In the genomic region with DNA sequence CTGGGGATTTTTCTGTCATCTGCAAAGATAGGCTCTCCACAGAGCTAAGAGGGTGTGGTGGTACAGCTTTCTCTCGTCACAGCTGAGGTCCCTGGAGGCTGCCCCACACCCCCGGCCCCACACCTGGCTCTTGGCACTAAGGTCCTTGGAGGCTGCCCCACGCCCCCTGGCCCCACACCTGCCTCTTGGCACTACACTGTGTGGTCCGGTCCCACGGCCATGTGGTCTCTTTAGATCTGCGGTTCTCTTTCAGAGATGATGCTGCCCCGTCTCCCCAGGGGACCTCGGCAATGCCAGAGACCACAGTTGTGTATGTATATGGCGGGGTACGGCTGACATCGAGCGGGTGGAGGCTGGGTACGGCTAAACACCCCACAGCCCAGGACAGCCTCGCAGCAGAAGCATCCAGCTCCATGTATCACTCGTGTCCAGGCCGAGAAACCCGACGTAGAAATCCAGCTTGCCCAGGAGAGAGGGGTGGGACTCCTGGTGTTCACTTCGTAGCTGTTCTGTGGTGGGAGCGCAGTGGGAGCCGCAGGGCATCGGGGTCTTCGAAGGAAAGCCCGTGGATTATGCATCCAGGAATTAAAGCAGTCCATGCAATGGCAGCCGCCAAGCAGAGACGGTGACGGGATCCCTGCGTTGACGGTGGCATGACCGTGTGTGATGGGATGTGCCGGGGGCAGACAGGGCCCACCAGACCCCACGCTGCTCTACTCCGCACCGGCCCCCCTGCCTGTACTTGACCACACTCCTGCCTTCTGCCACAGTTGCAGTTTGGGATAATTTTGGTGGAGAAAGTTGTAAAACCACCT, we compare ENCODE assay signal across 22 cellular contexts.
DNase-seq lines count a peak whose midpoint lies in the region; ATAC-seq, FAIRE-seq and TF ChIP-seq lines count a peak whose summit lies in the region.
"Had no signal": no experiment of that assay in that cellular context is flagged by ENCODE, and none has a peak within 500 bp of the region (broad histone marks: within the 10 kb centered on the region; RNA-seq: fewer than 3 reads in every experiment).

No MANE protein-coding gene starts in this region.

- no peak for TF ChIP-seq CTCF in kidney (IDR thresholded peaks at IDR 0.05; ENCODE audit: borderline replicate concordance, extremely low read depth, insufficient read depth)
- no peak for TF ChIP-seq CTCF in osteoblast (IDR thresholded peaks at IDR 0.05; ENCODE audit: extremely low read depth, low read depth, low read length)
- TF ChIP-seq CTCF in ovary (IDR thresholded peaks at IDR 0.05): no peak

- no peak for TF ChIP-seq POLR2A in ovary (IDR thresholded peaks at IDR 0.05)

- no peak overlapping the region for H3K27ac Mint-ChIP-seq in stimulated activated memory B cell treated with anti-CD40 and anti-IgM and Interleukin-4, amounts not matched to agents 10 μg/mL and 1 μg/mL and 100 μg/mL, for 72 hours
- H3K27ac Mint-ChIP-seq: B cell; CD4-positive, alpha-beta memory T cell had no signal

- intact Hi-C loops in right cardiac atrium (cut with DNase I): no loop called here
- intact Hi-C loops in cardiac septum (cut with DNase I): no loop called here
- intact Hi-C loops in kidney (cut with DNase I): no loop called here
- intact Hi-C loops in ovary (cut with DNase I): no loop called here

- H3K4me2 ChIP-seq in osteoblast (ENCODE audit: insufficient read depth, low read length): no peak overlapping the region

- H3K9me3 Mint-ChIP-seq in stimulated activated memory B cell treated with anti-CD40 and anti-IgM and Interleukin-4, amounts not matched to agents 10 μg/mL and 1 μg/mL and 100 μg/mL, for 72 hours: peaks cover 8% of the 10 kb centered on the region
- H3K9me3 Mint-ChIP-seq: CD4-positive, alpha-beta memory T cell had no signal

- H3K36me3 Mint-ChIP-seq in stimulated activated memory B cell treated with anti-CD40 and anti-IgM and Interleukin-4, amounts not matched to agents 10 μg/mL and 1 μg/mL and 100 μg/mL, for 72 hours: no peaks in the 10 kb centered on the region
- H3K36me3 Mint-ChIP-seq: CD4-positive, alpha-beta memory T cell had no signal

- H3K4me1 Mint-ChIP-seq in stimulated activated memory B cell treated with anti-CD40 and anti-IgM and Interleukin-4, amounts not matched to agents 10 μg/mL and 1 μg/mL and 100 μg/mL, for 72 hours: no peaks in the 10 kb centered on the region
- H3K4me1 Mint-ChIP-seq: B cell; CD4-positive, alpha-beta memory T cell had no signal

- no peaks in the 10 kb centered on the region for H3K4me1 ChIP-seq in right cardiac atrium (ENCODE audit: control insufficient read depth, insufficient read depth, low read length)
- no peaks in the 10 kb centered on the region for H3K4me1 ChIP-seq in kidney (ENCODE audit: control insufficient read depth in 1 of 2, insufficient read depth in 1 of 2, low read depth in 1 of 2, low read length in 2 of 2)
- no peaks in the 10 kb centered on the region for H3K4me1 ChIP-seq in osteoblast (ENCODE audit: insufficient read depth, low read length)
- no peaks in the 10 kb centered on the region for H3K4me1 ChIP-seq in ovary (ENCODE audit: insufficient read depth)
- H3K4me1 ChIP-seq: Caco-2 had no signal

- peaks cover 9% of the 10 kb centered on the region for H3K27me3 Mint-ChIP-seq in stimulated activated memory B cell treated with anti-CD40 and anti-IgM and Interleukin-4, amounts not matched to agents 10 μg/mL and 1 μg/mL and 100 μg/mL, for 72 hours
- H3K27me3 Mint-ChIP-seq: B cell had no signal

- H3K27me3 ChIP-seq in right cardiac atrium (ENCODE audit: control insufficient read depth, insufficient read depth): no peaks in the 10 kb centered on the region
- no peaks in the 10 kb centered on the region for H3K27me3 ChIP-seq in osteoblast (ENCODE audit: insufficient read depth, low read length)
- H3K27me3 ChIP-seq in ovary: no peaks in the 10 kb centered on the region

- ATAC-seq in right cardiac atrium (peak; percentile 14 to 30), GM18870 (IDR thresholded peaks at IDR 0.05; ENCODE audit: unreplicated experiment) (no peak)
- peak; percentile 24 for ATAC-seq in stimulated activated memory B cell treated with anti-CD40 and anti-IgM and Interleukin-4, amounts not matched to agents 10 μg/mL and 1 μg/mL and 100 μg/mL, for 72 hours

- H2AFZ ChIP-seq in osteoblast (ENCODE audit: low read length): no peak overlapping the region

- H3K4me3 Mint-ChIP-seq in stimulated activated memory B cell treated with anti-CD40 and anti-IgM and Interleukin-4, amounts not matched to agents 10 μg/mL and 1 μg/mL and 100 μg/mL, for 72 hours: no peak overlapping the region
- H3K4me3 Mint-ChIP-seq: B cell; CD4-positive, alpha-beta memory T cell had no signal

- no peaks in the 10 kb centered on the region for H3K79me2 ChIP-seq in osteoblast (ENCODE audit: insufficient read depth, low read length)

- no peaks in the 10 kb centered on the region for H4K20me1 ChIP-seq in osteoblast (ENCODE audit: insufficient read depth, low read length)

- H3K27ac ChIP-seq in right cardiac atrium (ENCODE audit: low read length) (no peak overlapping the region), kidney (ENCODE audit: low read depth in 2 of 2, low read length in 2 of 2) (no peak overlapping the region), osteoblast (ENCODE audit: low read depth, low read length) (no peak overlapping the region), ovary (no peak overlapping the region)
- H3K27ac ChIP-seq: 22Rv1 had no signal

- no peak for DNase-seq in right cardiac atrium
- DNase-seq in cardiac septum (ENCODE audit: low spot score): no peak
- DNase-seq in kidney: peak; percentile 62
- DNase-seq in osteoblast (ENCODE audit: insufficient read length, low spot score, missing footprints): peak; percentile 35
- no peak for DNase-seq in ovary
- DNase-seq in midbrain (lab: John Stamatoyannopoulos, UW): no peak
- DNase-seq: C1 segment of cervical spinal cord; Caco-2; CD4-positive, alpha-beta memory T cell; DMS53; DMS79 treated with DMSO at 0.1 percent for 48 hours; GF-D8; GOT3; H7; HCEC 1CT had no signal

- H3K36me3 ChIP-seq in kidney (ENCODE audit: control insufficient read depth in 1 of 2, insufficient read depth in 2 of 2, low read length in 2 of 2) (no peaks in the 10 kb centered on the region), osteoblast (ENCODE audit: insufficient read depth, low read length) (no peaks in the 10 kb centered on the region), ovary (no peaks in the 10 kb centered on the region)

- H3K4me3 ChIP-seq in right cardiac atrium (ENCODE audit: low read length) (no peak overlapping the region), kidney (ENCODE audit: low read length in 2 of 2) (no peak overlapping the region), osteoblast (ENCODE audit: insufficient read depth, low read length) (no peak overlapping the region), ovary (no peak overlapping the region)

- no peak overlapping the region for H3K9ac ChIP-seq in kidney (ENCODE audit: low read length in 2 of 2)

- no peak for FAIRE-seq in kidney (lab: Jason Lieb, UNC)
- FAIRE-seq: A204.1, GM12891, GM18507 had no signal

- H3K9me3 ChIP-seq in right cardiac atrium (ENCODE audit: control insufficient read depth, low read length): no peaks in the 10 kb centered on the region
- no peaks in the 10 kb centered on the region for H3K9me3 ChIP-seq in kidney (ENCODE audit: control insufficient read depth in 1 of 2, low read length in 2 of 2)
- H3K9me3 ChIP-seq in osteoblast (ENCODE audit: low read depth, low read length): no peaks in the 10 kb centered on the region
- no peaks in the 10 kb centered on the region for H3K9me3 ChIP-seq in ovary

- 86% methylated on average over 34 of the region's 34 CpGs for WGBS in right cardiac atrium
- 78 to 87% (median 86%) methylated on average over 34 of the region's 34 CpGs for WGBS in ovary, 3 donors

- TF ChIP-seq EP300 in ovary (IDR thresholded peaks at IDR 0.05): no peak

Comparison
In these comparisons a context has a peak if more than half of its experiments do, and no peak if none do; other contexts are left out.
1. DNase-seq: peak in kidney (single experiment) and osteoblast (single experiment); none in right cardiac atrium (0 of 3), cardiac septum (single experiment), ovary (0 of 5) and midbrain (single experiment).